In the genomic region with DNA sequence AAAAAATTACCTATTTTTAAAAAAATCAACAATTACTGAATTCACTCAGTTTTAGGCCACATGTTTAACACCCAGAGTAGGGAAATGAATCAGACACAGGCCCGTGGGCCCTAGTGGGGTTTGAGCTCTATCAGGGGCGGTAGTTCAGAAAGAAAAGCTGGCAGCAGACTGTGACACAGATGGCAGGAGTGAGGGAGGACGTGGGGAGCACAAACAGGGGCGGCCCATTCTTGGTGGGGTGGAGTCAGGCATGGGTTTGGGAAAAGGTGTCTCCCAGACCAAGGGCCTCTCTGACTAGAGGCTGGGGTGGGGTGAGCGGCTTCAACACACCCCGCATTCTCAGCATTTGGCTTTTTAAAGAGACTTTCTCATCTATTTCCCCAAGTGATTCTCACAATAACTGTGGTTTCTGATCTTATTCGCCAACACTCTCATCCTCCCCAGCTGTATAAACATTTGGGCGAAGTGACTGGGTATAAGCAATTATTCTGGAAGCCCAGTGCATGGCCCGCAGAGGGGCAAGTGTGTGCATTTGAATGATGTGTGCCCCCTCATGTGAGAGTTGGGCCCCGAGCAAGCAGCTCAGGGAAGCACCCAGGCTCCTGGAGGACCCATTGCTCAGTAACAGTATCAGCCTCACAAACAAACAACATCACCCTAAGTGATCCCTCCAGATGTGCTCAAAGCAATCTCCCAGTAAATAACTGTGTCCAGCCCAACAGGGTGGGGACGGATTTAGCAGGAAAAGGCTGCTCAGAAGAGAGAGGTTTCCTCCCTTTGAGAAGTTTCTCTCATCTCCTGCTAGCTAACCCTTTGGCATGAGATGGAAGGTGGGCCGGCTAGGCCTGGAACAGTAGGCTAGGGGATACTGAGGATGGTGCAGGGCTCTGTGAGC, we compare ENCODE assay signal across 12 cellular contexts.
A peak's percentile ranks its signal among the peaks of the same experiment; 100 is the strongest.
DNase-seq lines count a peak whose midpoint lies in the region; ATAC-seq, FAIRE-seq and TF ChIP-seq lines count a peak whose summit lies in the region.
"Had no signal": no experiment of that assay in that cellular context is flagged by ENCODE, and none has a peak within 500 bp of the region (broad histone marks: within the 10 kb centered on the region; RNA-seq: fewer than 3 reads in every experiment).

No MANE protein-coding gene starts in this region.

- FAIRE-seq in GM19239 (lab: Jason Lieb, UNC) = peak; percentile 14

- H2AFZ ChIP-seq in neuronal stem cell (ENCODE audit: low read length) = no peak overlapping the region

- H3K36me3 Mint-ChIP-seq in activated naive CD8-positive, alpha-beta T cell treated with anti-CD3 and anti-CD28 coated beads for 36 hours = no peaks in the 10 kb centered on the region
- no peaks in the 10 kb centered on the region for H3K36me3 Mint-ChIP-seq in mesothelial cell of epicardium
- no peaks in the 10 kb centered on the region for H3K36me3 Mint-ChIP-seq in endothelial cell (ENCODE audit: low read depth, unreplicated experiment)
- H3K36me3 Mint-ChIP-seq: memory B cell had no signal

- no peak overlapping the region for H3K4me3 Mint-ChIP-seq in activated naive CD8-positive, alpha-beta T cell treated with anti-CD3 and anti-CD28 coated beads for 36 hours
- H3K4me3 Mint-ChIP-seq in mesothelial cell of epicardium (no peak overlapping the region), endothelial cell (ENCODE audit: unreplicated experiment) (no peak overlapping the region)
- H3K4me3 Mint-ChIP-seq: memory B cell had no signal

- no CpG with 5 or more reads among the region's 12 CpGs for WGBS in neuronal stem cell (ENCODE audit: extremely low coverage in 2 of 2, insufficient read length in 2 of 2, insufficient replicate concordance in 1 of 2), 2 donors

- H3K27me3 ChIP-seq in H7 (ENCODE audit: control insufficient read depth, insufficient read depth, low read length) (peaks cover 2% of the 10 kb centered on the region), neuronal stem cell (ENCODE audit: control insufficient read depth in 3 of 3, insufficient read depth in 3 of 3, low read depth in 1 of 3, low read length in 3 of 3) (peaks cover 0 to 2% (median 0%) of the 10 kb centered on the region in 3 experiments)
- H3K27me3 ChIP-seq: sigmoid colon had no signal

- H2BK12ac ChIP-seq in neuronal stem cell (ENCODE audit: low read length) = no peak overlapping the region

- no peak overlapping the region for H3K4ac ChIP-seq in neuronal stem cell (ENCODE audit: low read length)

- TF ChIP-seq CTCF in mesothelial cell of epicardium (IDR thresholded peaks at IDR 0.05; ENCODE audit: unreplicated experiment) (no peak), endothelial cell (IDR thresholded peaks at IDR 0.05; ENCODE audit: unreplicated experiment) (no peak)

- H3K23ac ChIP-seq in neuronal stem cell (ENCODE audit: low read depth, low read length, poor library complexity) = no peak overlapping the region

- no peak overlapping the region for H4K8ac ChIP-seq in neuronal stem cell (ENCODE audit: low read depth, low read length)

- H2AK5ac ChIP-seq in neuronal stem cell (ENCODE audit: low read depth, low read length) = no peak overlapping the region

- no peaks in the 10 kb centered on the region for H3K79me1 ChIP-seq in neuronal stem cell (ENCODE audit: low read depth, low read length)

- no peak for ATAC-seq in activated CD4-positive, CD25-positive, alpha-beta regulatory T cell treated with anti-CD3 and anti-CD28 coated beads, Interleukin-2, amount 50 U/mL, for 24 hours

- H4K91ac ChIP-seq in neuronal stem cell (ENCODE audit: low read depth, low read length, poor library complexity) = no peak overlapping the region

- H3K4me1 Mint-ChIP-seq in activated naive CD8-positive, alpha-beta T cell treated with anti-CD3 and anti-CD28 coated beads for 36 hours = no peaks in the 10 kb centered on the region
- H3K4me1 Mint-ChIP-seq in mesothelial cell of epicardium (peaks cover 54% of the 10 kb centered on the region), endothelial cell (ENCODE audit: unreplicated experiment) (no peaks in the 10 kb centered on the region)
- H3K4me1 Mint-ChIP-seq: memory B cell had no signal

- H3K27ac ChIP-seq in neuronal stem cell (replicated peaks; ENCODE audit: low read length) = no peak overlapping the region

- DNase-seq in DMS 273 treated with DMSO at 0.1 percent for 48 hours (lab: John Stamatoyannopoulos, UW) (peak; percentile 19), GM19239 (ENCODE audit: insufficient read length, low spot score) (no peak), mesothelial cell of epicardium (ENCODE audit: low spot score in 2 of 2, unreplicated experiment in 2 of 2) (no peak), H7 (no peak), endothelial cell (ENCODE audit: low spot score) (no peak), neuronal stem cell (ENCODE audit: low spot score) (no peak)
- peak; percentile 4 for DNase-seq in activated naive CD8-positive, alpha-beta T cell treated with anti-CD3 and anti-CD28 coated beads for 36 hours
- DNase-seq: glutamatergic neuron, NCI-H1105 treated with DMSO at 0.1 percent for 48 hours, sigmoid colon had no signal

- H2BK15ac ChIP-seq in neuronal stem cell (ENCODE audit: low read length) = no peak overlapping the region

- H3K14ac ChIP-seq in neuronal stem cell (ENCODE audit: low read length) = no peak overlapping the region

- no peak overlapping the region for H3K18ac ChIP-seq in neuronal stem cell (ENCODE audit: low read length)

- no peak overlapping the region for H3K27ac Mint-ChIP-seq in activated naive CD8-positive, alpha-beta T cell treated with anti-CD3 and anti-CD28 coated beads for 36 hours
- H3K27ac Mint-ChIP-seq in mesothelial cell of epicardium = peak overlapping the region; percentile 47
- H3K27ac Mint-ChIP-seq in endothelial cell (ENCODE audit: unreplicated experiment) = no peak overlapping the region
- H3K27ac Mint-ChIP-seq: memory B cell had no signal

- no peak overlapping the region for H3K4me2 ChIP-seq in neuronal stem cell (ENCODE audit: insufficient read depth, low read length, poor library complexity, severe bottlenecking)

- H3K4me3 ChIP-seq in H7 (ENCODE audit: insufficient read depth, low read depth, low read length) (no peak overlapping the region), neuronal stem cell (ENCODE audit: low read length in 2 of 2) (no peak overlapping the region)
- H3K4me3 ChIP-seq: sigmoid colon had no signal

- peaks cover 6 to 11% of the 10 kb centered on the region in 2 donors for H3K4me1 ChIP-seq in neuronal stem cell (ENCODE audit: control insufficient read depth in 2 of 2, insufficient read depth in 1 of 2, low read depth in 1 of 2, low read length in 2 of 2)

- H3K9ac ChIP-seq in neuronal stem cell (ENCODE audit: low read depth, low read length, poor library complexity) = no peak overlapping the region

- no peaks in the 10 kb centered on the region for H3K9me3 ChIP-seq in neuronal stem cell (replicated peaks in 1 of 2; ENCODE audit: control insufficient read depth in 2 of 2, insufficient read depth in 1 of 2, low read depth in 1 of 2, low read length in 2 of 2)
- H3K9me3 ChIP-seq: sigmoid colon had no signal

- no peaks in the 10 kb centered on the region for H3K9me3 Mint-ChIP-seq in activated naive CD8-positive, alpha-beta T cell treated with anti-CD3 and anti-CD28 coated beads for 36 hours
- no peaks in the 10 kb centered on the region for H3K9me3 Mint-ChIP-seq in mesothelial cell of epicardium
- H3K9me3 Mint-ChIP-seq in endothelial cell (ENCODE audit: unreplicated experiment) = no peaks in the 10 kb centered on the region
- H3K9me3 Mint-ChIP-seq: memory B cell had no signal

- H3K36me3 ChIP-seq in H7 (replicated peaks; ENCODE audit: control insufficient read depth, insufficient read depth, low read length) (no peaks in the 10 kb centered on the region), neuronal stem cell (replicated peaks in 1 of 2; ENCODE audit: control insufficient read depth in 2 of 2, insufficient read depth in 2 of 2, low read length in 2 of 2) (no peaks in the 10 kb centered on the region)
- H3K36me3 ChIP-seq: sigmoid colon had no signal

- H2BK120ac ChIP-seq in neuronal stem cell (ENCODE audit: low read depth, low read length) = no peak overlapping the region

- H3K27me3 Mint-ChIP-seq in activated naive CD8-positive, alpha-beta T cell treated with anti-CD3 and anti-CD28 coated beads for 36 hours = no peaks in the 10 kb centered on the region
- no peaks in the 10 kb centered on the region for H3K27me3 Mint-ChIP-seq in mesothelial cell of epicardium (ENCODE audit: low read depth)
- no peaks in the 10 kb centered on the region for H3K27me3 Mint-ChIP-seq in endothelial cell (ENCODE audit: unreplicated experiment)

- no peak overlapping the region for H2BK5ac ChIP-seq in neuronal stem cell (ENCODE audit: low read length)

Comparison
In these comparisons a context has a peak if more than half of its experiments do, and no peak if none do; other contexts are left out.
1. DNase-seq: peak in DMS 273 treated with DMSO at 0.1 percent for 48 hours (single experiment) and activated naive CD8-positive, alpha-beta T cell treated with anti-CD3 and anti-CD28 coated beads for 36 hours (single experiment); none in GM19239 (single experiment), mesothelial cell of epicardium (0 of 2), H7 (single experiment), endothelial cell (single experiment) and neuronal stem cell (single experiment).